ENCODE assay signal across 4 cellular contexts in the genomic region with DNA sequence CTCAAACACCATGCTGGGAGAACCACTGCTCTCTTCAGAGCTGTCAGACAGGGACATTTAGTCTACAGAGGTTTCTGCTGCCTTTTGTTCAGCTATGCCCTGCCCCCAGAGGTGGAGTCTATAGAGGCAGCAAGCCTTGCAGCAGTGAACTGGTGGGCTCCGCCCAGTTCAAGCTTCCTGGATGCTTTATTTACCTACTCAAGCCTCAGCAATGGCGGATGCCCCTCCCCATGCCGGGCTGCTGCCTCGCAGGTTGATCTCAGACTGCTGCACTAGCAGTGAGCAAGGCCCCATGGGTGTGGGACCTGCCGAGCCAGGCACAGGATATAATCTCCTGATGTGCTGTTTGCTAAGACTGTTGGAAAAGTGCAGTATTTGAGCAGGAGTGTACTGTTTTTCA. TPM values are rescaled to one million over a fixed set of nuclear protein-coding genes. Genes with fewer than 3 reads are reported as not detected.
"Had no signal": no experiment of that assay in that cellular context is flagged by ENCODE, and none has a peak within 500 bp of the region (broad histone marks: within the 10 kb centered on the region; RNA-seq: fewer than 3 reads in every experiment).

No MANE protein-coding gene starts in this region.

RNA-seq across cellular contexts. Expression of gene HEMGN, which starts 12.9 kb away (rescaled TPM):
- total RNA-seq: body of pancreas, epithelial cell of proximal tubule, progenitor cell of endocrine pancreas, right cardiac atrium had no signal
